Comparison of ENCODE assay signal across 1 cellular context in genomic region chr12:12473223-12473622, GRCh38.
TF ChIP-seq lines count a peak whose summit lies in the region.

No MANE protein-coding gene starts in this region.

TF ChIP-seq in GM23338, 12 proteins besides CTCF, POLR2A, EP300 and RAD21 (continued from another document):
- no peak for TF ChIP-seq REST (IDR thresholded peaks at IDR 0.05; ENCODE audit: unreplicated experiment)
- TF ChIP-seq ZNF462 (CRISPR knock-in tag; IDR thresholded peaks at IDR 0.05), result no peak
- TF ChIP-seq NANOG (IDR thresholded peaks at IDR 0.05; ENCODE audit: borderline replicate concordance), result no peak
- no peak for TF ChIP-seq ZNF331 (CRISPR knock-in tag; IDR thresholded peaks at IDR 0.05; ENCODE audit: low read depth)
- TF ChIP-seq EZH2 (IDR thresholded peaks at IDR 0.05; ENCODE audit: low read depth, unreplicated experiment), result no peak
- TF ChIP-seq ZNF114 (CRISPR knock-in tag; IDR thresholded peaks at IDR 0.05), result no peak
- no peak; the same call in 1 of the 2 replicates for TF ChIP-seq POLR2AphosphoS5 (IDR thresholded peaks at IDR 0.05; ENCODE audit: low read depth)
- no peak for TF ChIP-seq ETS1 (IDR thresholded peaks at IDR 0.05)
- TF ChIP-seq JUNB (IDR thresholded peaks at IDR 0.05; ENCODE audit: unreplicated experiment), result no peak
- TF ChIP-seq CREB1 (CRISPR knock-in tag; IDR thresholded peaks at IDR 0.05; ENCODE audit: low read depth), result no peak
